ENCODE assay signal across 8 cellular contexts in the genomic region with DNA sequence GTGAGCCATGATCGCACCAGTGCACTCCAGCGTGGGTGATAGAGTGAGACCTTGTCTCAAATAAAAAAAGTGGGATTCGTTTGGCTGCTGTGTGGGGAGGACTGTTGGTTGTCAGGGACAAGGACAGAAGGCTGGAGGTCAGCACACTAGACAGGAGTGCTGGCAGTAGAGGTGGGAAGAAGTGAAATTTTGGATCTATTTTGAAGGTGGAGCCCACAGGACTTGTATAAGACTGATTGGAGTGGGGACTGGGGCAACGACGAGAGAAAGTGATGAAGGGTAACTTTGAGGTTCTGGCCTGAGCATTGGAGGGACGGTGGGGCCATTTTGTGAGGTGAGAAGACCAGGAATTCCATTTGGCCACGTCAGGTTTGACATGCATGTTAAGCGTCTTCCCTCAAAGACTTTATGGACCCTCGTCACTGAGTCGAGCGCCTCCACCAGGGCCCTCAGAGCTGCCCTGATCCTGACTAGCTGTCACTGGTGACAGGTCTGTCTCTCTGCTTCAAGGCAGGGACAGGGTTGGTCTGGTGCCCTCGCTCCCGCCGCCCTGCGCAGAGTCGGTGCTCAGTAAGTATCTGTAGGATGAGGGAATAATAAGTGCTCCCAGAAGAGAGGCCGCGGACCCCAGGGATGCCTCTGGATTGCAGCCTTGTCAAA. TPM values are rescaled to one million over a fixed set of nuclear protein-coding genes. Genes with fewer than 3 reads are reported as not detected.
A peak's percentile ranks its signal among the peaks of the same experiment; 100 is the strongest.
DNase-seq lines count a peak whose midpoint lies in the region; ATAC-seq lines count a peak whose summit lies in the region.

No MANE protein-coding gene starts in this region.

- no peaks in the 10 kb centered on the region for H3K27me3 Mint-ChIP-seq in naive thymus-derived CD8-positive, alpha-beta T cell

- peaks cover 5 to 12% of the 10 kb centered on the region in 2 donors for H3K4me1 ChIP-seq in duodenal mucosa (ENCODE audit: control insufficient read depth in 1 of 2, insufficient read depth in 2 of 2, low read length in 2 of 2)

- no peaks in the 10 kb centered on the region for H3K9me3 Mint-ChIP-seq in naive thymus-derived CD8-positive, alpha-beta T cell

- DNase-seq in NCI-H526 (lab: John Stamatoyannopoulos, UW) (peak; percentile 49 to 54), NCI-H526 treated with DMSO at 0.1 percent for 48 hours (lab: John Stamatoyannopoulos, UW) (no peak), OCI-M1 (lab: John Stamatoyannopoulos, UW) (peak; percentile 81), SW 1271 (lab: John Stamatoyannopoulos, UW) (no peak)
- no peak for DNase-seq in naive thymus-derived CD8-positive, alpha-beta T cell
- DNase-seq in effector CD8-positive, alpha-beta T cell (lab: John Stamatoyannopoulos, UW), result no peak

- H3K4me3 ChIP-seq in duodenal mucosa (ENCODE audit: low read depth in 1 of 2, low read length in 2 of 2), result peak overlapping the region; percentile 96 to 97

- no peaks in the 10 kb centered on the region for H3K9me3 ChIP-seq in duodenal mucosa (ENCODE audit: control insufficient read depth in 1 of 2, low read length in 2 of 2)

- H3K4me1 Mint-ChIP-seq in naive thymus-derived CD8-positive, alpha-beta T cell, result peaks cover 29 to 54% (median 51%) of the 10 kb centered on the region in 4 donors

- H3K27ac Mint-ChIP-seq in naive thymus-derived CD8-positive, alpha-beta T cell, result peak overlapping the region; percentile 94 to 100 (median 98)

- peaks cover 0 to under 1% of the 10 kb centered on the region in 2 donors for H3K27me3 ChIP-seq in duodenal mucosa (ENCODE audit: control insufficient read depth in 1 of 2, insufficient read depth in 2 of 2, low read length in 2 of 2)

- H3K4me3 Mint-ChIP-seq in naive thymus-derived CD8-positive, alpha-beta T cell, result peak overlapping the region; percentile 87 to 100 (median 98)

- no peak for ATAC-seq in naive thymus-derived CD8-positive, alpha-beta T cell
- no peak for ATAC-seq in GM18873 (IDR thresholded peaks at IDR 0.05; ENCODE audit: low FRiP score, unreplicated experiment)

- peaks cover 5 to 15% of the 10 kb centered on the region in 2 donors for H3K36me3 ChIP-seq in duodenal mucosa (ENCODE audit: control insufficient read depth in 1 of 2, insufficient read depth in 2 of 2, low read length in 2 of 2)

- H3K27ac ChIP-seq in duodenal mucosa (ENCODE audit: low read depth, low read length), result no peak overlapping the region

- H3K9ac ChIP-seq in duodenal mucosa (ENCODE audit: low read depth in 1 of 2, low read length in 2 of 2), result peak overlapping the region; percentile 81 to 85

- POLR2A ChIA-PET in naive thymus-derived CD8-positive, alpha-beta T cell (lab: Charles Lee), result no interaction called here

- H3K36me3 Mint-ChIP-seq in naive thymus-derived CD8-positive, alpha-beta T cell, result peaks cover 0 to 33% (median 2%) of the 10 kb centered on the region in 3 donors

RNA-seq across cellular contexts. Expression of gene CTU1, which starts 0.7 kb away (rescaled TPM):
- total RNA-seq in naive thymus-derived CD8-positive, alpha-beta T cell, result 10 to 100 TPM in 1 of 2 experiments, 1 to 10 TPM in 1; 10.0 to 10.3 TPM
- polyA plus RNA-seq in naive thymus-derived CD8-positive, alpha-beta T cell, result 1 to 10 TPM; 2.4 to 9.3 (median 5.4) TPM

RNA-seq across cellular contexts. Expression of gene SIGLEC9, which starts 17.2 kb away (rescaled TPM):
- total RNA-seq in naive thymus-derived CD8-positive, alpha-beta T cell, result 1 to 10 TPM; 1.3 to 2.4 TPM
- 1 to 10 TPM in 1 of 3 donors, under 1 TPM in 2; 0.32 to 1.5 (median 0.83) TPM for polyA plus RNA-seq in naive thymus-derived CD8-positive, alpha-beta T cell

RNA-seq across cellular contexts. Expression of gene KLK14, which starts 24.8 kb away (rescaled TPM):
- 1 to 10 TPM; 1.1 to 1.5 TPM for total RNA-seq in naive thymus-derived CD8-positive, alpha-beta T cell
- not detected for polyA plus RNA-seq in naive thymus-derived CD8-positive, alpha-beta T cell

RNA-seq across cellular contexts. Expression of gene SIGLEC7, which starts 34.6 kb away (rescaled TPM):
- not detected for total RNA-seq in naive thymus-derived CD8-positive, alpha-beta T cell
- polyA plus RNA-seq in naive thymus-derived CD8-positive, alpha-beta T cell, result under 1 TPM in 1 of 3 donors, not detected in 2; 0.68 TPM

RNA-seq across cellular contexts. Expression of gene KLK13, which starts 42.6 kb away (rescaled TPM):
- total RNA-seq in naive thymus-derived CD8-positive, alpha-beta T cell, result not detected
- not detected for polyA plus RNA-seq in naive thymus-derived CD8-positive, alpha-beta T cell

Comparison
In these comparisons a context has a peak if more than half of its experiments do, and no peak if none do; other contexts are left out.
1. DNase-seq: peak in NCI-H526 (2 of 2) and OCI-M1 (single experiment); none in NCI-H526 treated with DMSO at 0.1 percent for 48 hours (single experiment), naive thymus-derived CD8-positive, alpha-beta T cell (0 of 10), effector CD8-positive, alpha-beta T cell (single experiment) and SW 1271 (0 of 2).